26 cellular contexts compared by ENCODE assay signal in genomic region chr12:58117201-58117600, GRCh38.
"Had no signal": no experiment of that assay in that cellular context is flagged by ENCODE, and none has a peak within 500 bp of the region (broad histone marks: within the 10 kb centered on the region; RNA-seq: fewer than 3 reads in every experiment).

No MANE protein-coding gene starts in this region.

- H3K27me3 ChIP-seq: gastrocnemius medialis, right atrium auricular region, stomach, thyroid gland had no signal

- H3K27ac ChIP-seq: dorsolateral prefrontal cortex, epithelial cell of prostate, gastrocnemius medialis, prostate gland, right atrium auricular region, stomach, thyroid gland had no signal

- H3K27ac Mint-ChIP-seq: endodermal cell; memory B cell; mesothelial cell of epicardium; natural killer cell treated with Interleukin-12 subunit alpha and Interleukin-12 subunit beta and Interleukin-15 and Interleukin-18, amount 100 ng/mL, for 72 hours; stimulated activated effector memory CD8-positive, alpha-beta T cell treated with anti-CD3 and anti-CD28 coated beads, Interleukin-12 subunit alpha, Interleukin-12 subunit beta, amount 100 ng/mL, for 72 hours had no signal

- H3K9me3 ChIP-seq: gastrocnemius medialis, mucosa of descending colon, prostate gland, right atrium auricular region, thyroid gland had no signal

- DNase-seq: dorsolateral prefrontal cortex; effector CD8-positive, alpha-beta T cell; endodermal cell; foreskin fibroblast; gastrocnemius medialis; head of caudate nucleus; mucosa of descending colon; naive B cell; nucleus accumbens; stimulated activated CD4-positive, alpha-beta T cell treated with anti-CD3 and anti-CD28 coated beads, Interleukin-2, amount 100 ng/mL, for 24 hours; stimulated activated CD4-positive, alpha-beta T cell treated with anti-CD3 and anti-CD28 coated beads, Interleukin-4, amount 100 ng/mL, for 24 hours; stimulated activated naive CD4-positive, alpha-beta T cell treated with Interleukin-2 at 50 U/mL for 16 hours; stomach; thyroid gland; trophoblast cell had no signal

- H3K4me1 Mint-ChIP-seq: memory B cell; mesothelial cell of epicardium; naive B cell; stimulated activated effector memory CD8-positive, alpha-beta T cell treated with anti-CD3 and anti-CD28 coated beads, Interleukin-12 subunit alpha, Interleukin-12 subunit beta, amount 100 ng/mL, for 72 hours had no signal

- H3K36me3 Mint-ChIP-seq: mesothelial cell of epicardium; natural killer cell treated with Interleukin-12 subunit alpha and Interleukin-12 subunit beta and Interleukin-15 and Interleukin-18, amount 100 ng/mL, for 72 hours; stimulated activated effector memory CD8-positive, alpha-beta T cell treated with anti-CD3 and anti-CD28 coated beads, Interleukin-12 subunit alpha, Interleukin-12 subunit beta, amount 100 ng/mL, for 72 hours had no signal

- H3K4me3 Mint-ChIP-seq: endodermal cell; memory B cell; mesothelial cell of epicardium; naive B cell; natural killer cell treated with Interleukin-12 subunit alpha and Interleukin-12 subunit beta and Interleukin-15 and Interleukin-18, amount 100 ng/mL, for 72 hours; stimulated activated effector memory CD8-positive, alpha-beta T cell treated with anti-CD3 and anti-CD28 coated beads, Interleukin-12 subunit alpha, Interleukin-12 subunit beta, amount 100 ng/mL, for 72 hours had no signal

- H3K4me3 ChIP-seq: dorsolateral prefrontal cortex, gastrocnemius medialis, lung, mucosa of descending colon, prostate gland, right atrium auricular region, stomach, thyroid gland had no signal

- H3K4me1 ChIP-seq: gastrocnemius medialis, prostate gland, right atrium auricular region, stomach had no signal

- ATAC-seq: esophagus mucosa; gastrocnemius medialis; left lobe of liver; mucosa of descending colon; natural killer cell treated with Interleukin-12 subunit alpha and Interleukin-12 subunit beta and Interleukin-15 and Interleukin-18, amount 100 ng/mL, for 72 hours; sciatic nerve had no signal

- H3K36me3 ChIP-seq: gastrocnemius medialis, prostate gland, right atrium auricular region, stomach, thyroid gland had no signal

- H3K9me3 Mint-ChIP-seq: stimulated activated effector memory CD8-positive, alpha-beta T cell treated with anti-CD3 and anti-CD28 coated beads, Interleukin-12 subunit alpha, Interleukin-12 subunit beta, amount 100 ng/mL, for 72 hours had no signal
